In the genomic region with DNA sequence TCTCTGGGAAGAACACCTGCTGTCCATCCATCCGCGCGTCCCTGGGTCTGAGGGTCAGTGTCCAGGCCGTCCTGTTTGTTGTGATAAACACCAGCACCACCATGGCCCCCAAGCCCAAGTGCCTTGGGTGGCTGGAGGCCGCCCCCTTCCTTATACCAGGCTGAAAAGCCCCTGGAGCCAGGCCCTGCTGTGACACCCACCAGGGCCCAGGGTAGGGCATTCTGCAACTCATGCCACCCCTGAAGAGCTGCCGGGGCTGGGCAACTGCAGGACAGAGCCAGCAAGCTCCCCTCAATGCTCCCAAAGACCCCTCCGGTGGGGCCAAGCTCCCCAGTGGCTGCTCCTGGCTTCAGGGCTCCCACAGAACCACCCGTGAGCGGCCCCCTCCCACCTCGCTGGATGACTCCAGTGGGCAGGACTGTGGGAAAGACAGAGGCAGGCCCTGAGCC, we compare ENCODE assay signal across 20 cellular contexts. TPM values are rescaled to one million over a fixed set of nuclear protein-coding genes. Genes with fewer than 3 reads are reported as not detected.
DNase-seq lines count a peak whose midpoint lies in the region; ATAC-seq and TF ChIP-seq lines count a peak whose summit lies in the region.
"Had no signal": no experiment of that assay in that cellular context is flagged by ENCODE, and none has a peak within 500 bp of the region (broad histone marks: within the 10 kb centered on the region; RNA-seq: fewer than 3 reads in every experiment).

No MANE protein-coding gene starts in this region.

- ATAC-seq in left cardiac atrium (no peak), upper lobe of right lung (no peak)
- ATAC-seq: HCT116 had no signal

- H3K27me3 ChIP-seq in upper lobe of right lung = no peaks in the 10 kb centered on the region
- H3K27me3 ChIP-seq in PC-9 (ENCODE audit: insufficient read depth, low read depth) = peaks cover 13% of the 10 kb centered on the region; the same call in 1 of the 2 replicates
- H3K27me3 ChIP-seq: SJSA1 had no signal

- H3K36me3 Mint-ChIP-seq in nephron progenitor cell (ENCODE audit: low read depth) = no peaks in the 10 kb centered on the region
- H3K36me3 Mint-ChIP-seq in activated naive CD4-positive, alpha-beta T cell treated with anti-CD3 and anti-CD28 coated beads, Interleukin-2, amount 10 ng/mL, durations not matched to agents 7 days and 5 days = no peaks in the 10 kb centered on the region

- no peaks in the 10 kb centered on the region for H3K9me2 ChIP-seq in PC-9 (ENCODE audit: insufficient read depth)

- no peak for TF ChIP-seq CTCF in nephron progenitor cell (IDR thresholded peaks at IDR 0.05)
- TF ChIP-seq CTCF in upper lobe of right lung (IDR thresholded peaks at IDR 0.05) = no peak
- TF ChIP-seq CTCF in PC-9 (conservative IDR thresholded peaks at IDR 0.05) = no peak

- DNase-seq in cardiac septum (ENCODE audit: low spot score) (peak; percentile 68), left cardiac atrium (no peak), nephron progenitor cell (peak; percentile 1), upper lobe of right lung (peak; percentile 58), PC-9 (no peak), OCI-M2 (lab: John Stamatoyannopoulos, UW; ENCODE audit: unreplicated experiment) (no peak)
- no peak for DNase-seq in activated naive CD4-positive, alpha-beta T cell treated with anti-CD3 and anti-CD28 coated beads, Interleukin-2, amount 10 ng/mL, durations not matched to agents 7 days and 5 days
- DNase-seq: C1 segment of cervical spinal cord, KBM-7, NCI-H1105 treated with DMSO at 0.1 percent for 48 hours, NCI-H1694 treated with DMSO at 0.1 percent for 48 hours, NCI-H2107, NCI-H510A, NCI-H748 treated with DMSO at 0.1 percent for 48 hours, OCI-M1 had no signal

- no peak overlapping the region for H3K4me3 Mint-ChIP-seq in nephron progenitor cell
- no peak overlapping the region for H3K4me3 Mint-ChIP-seq in activated naive CD4-positive, alpha-beta T cell treated with anti-CD3 and anti-CD28 coated beads, Interleukin-2, amount 10 ng/mL, durations not matched to agents 7 days and 5 days
- H3K4me3 Mint-ChIP-seq: GM23338 had no signal

- H3K27me3 Mint-ChIP-seq in nephron progenitor cell (ENCODE audit: low read depth, poor library complexity) = peaks cover 8% of the 10 kb centered on the region
- H3K27me3 Mint-ChIP-seq in activated naive CD4-positive, alpha-beta T cell treated with anti-CD3 and anti-CD28 coated beads, Interleukin-2, amount 10 ng/mL, durations not matched to agents 7 days and 5 days = peaks cover 8% of the 10 kb centered on the region

- peaks cover 11% of the 10 kb centered on the region for H3K4me1 ChIP-seq in upper lobe of right lung
- H3K4me1 ChIP-seq in PC-9 (replicated peaks; ENCODE audit: insufficient read depth) = no peaks in the 10 kb centered on the region

- intact Hi-C loops in cardiac septum (cut with DNase I) (no loop called here), left cardiac atrium (cut with DNase I) (no loop called here), upper lobe of right lung (cut with DNase I) (no loop called here), PC-9 (cut with micrococcal nuclease; ENCODE audit: unreplicated experiment) (no loop called here)

- no peak overlapping the region for H2AFZ ChIP-seq in PC-9
- H2AFZ ChIP-seq: GM23338 had no signal

- no peak overlapping the region for H3K27ac ChIP-seq in upper lobe of right lung
- H3K27ac ChIP-seq in PC-9 = no peak overlapping the region
- H3K27ac ChIP-seq: RWPE1, SJSA1 had no signal

- no peaks in the 10 kb centered on the region for H3F3A ChIP-seq in PC-9 (ENCODE audit: insufficient read depth, low read depth)

- TF ChIP-seq RAD21 in Ishikawa (IDR thresholded peaks at IDR 0.05; ENCODE audit: low read depth) = no peak

- POLR2A ChIA-PET in PC-9 (lab: Charles Lee; ENCODE audit: unreplicated experiment) = interaction anchor here (0.7 kb wide), 1 partner anchor 765 kb away, joined by 4 read pairs; no protein-coding TSS in a partner anchor

- peaks cover 11% of the 10 kb centered on the region for H3K4me1 Mint-ChIP-seq in nephron progenitor cell
- H3K4me1 Mint-ChIP-seq in activated naive CD4-positive, alpha-beta T cell treated with anti-CD3 and anti-CD28 coated beads, Interleukin-2, amount 10 ng/mL, durations not matched to agents 7 days and 5 days = peaks cover 4% of the 10 kb centered on the region
- H3K4me1 Mint-ChIP-seq: GM23338 had no signal

- H3K36me3 ChIP-seq in upper lobe of right lung (no peaks in the 10 kb centered on the region), PC-9 (ENCODE audit: low read depth) (no peaks in the 10 kb centered on the region)
- H3K36me3 ChIP-seq: SJSA1 had no signal

- no peaks in the 10 kb centered on the region for H3K79me2 ChIP-seq in PC-9 (ENCODE audit: low read depth)

- H3K4me2 ChIP-seq in PC-9 = no peak overlapping the region
- H3K4me2 ChIP-seq: GM23338 had no signal

- H4K20me1 ChIP-seq in PC-9 (ENCODE audit: insufficient read depth) = no peaks in the 10 kb centered on the region

- H3K27ac Mint-ChIP-seq in nephron progenitor cell = no peak overlapping the region
- H3K27ac Mint-ChIP-seq in activated naive CD4-positive, alpha-beta T cell treated with anti-CD3 and anti-CD28 coated beads, Interleukin-2, amount 10 ng/mL, durations not matched to agents 7 days and 5 days = no peak overlapping the region
- H3K27ac Mint-ChIP-seq: GM23338 had no signal

- no TSS peak for BruUV-seq in PC-9 (replicated peaks; lab: Mats Ljungman, UMichigan)

- CTCF ChIA-PET in activated naive CD4-positive, alpha-beta T cell treated with anti-CD3 and anti-CD28 coated beads, Interleukin-2, amount 10 ng/mL, durations not matched to agents 7 days and 5 days (lab: Charles Lee) = no interaction called here
- CTCF ChIA-PET in PC-9 (lab: Charles Lee) = no interaction called here

- no peak for TF ChIP-seq EP300 in Ishikawa (IDR thresholded peaks at IDR 0.05; ENCODE audit: borderline replicate concordance)

- H3K9me3 Mint-ChIP-seq in nephron progenitor cell = peaks cover 8% of the 10 kb centered on the region
- no peaks in the 10 kb centered on the region for H3K9me3 Mint-ChIP-seq in activated naive CD4-positive, alpha-beta T cell treated with anti-CD3 and anti-CD28 coated beads, Interleukin-2, amount 10 ng/mL, durations not matched to agents 7 days and 5 days
- H3K9me3 Mint-ChIP-seq: GM23338 had no signal

- H3K4me3 ChIP-seq in upper lobe of right lung (no peak overlapping the region), PC-9 (no peak overlapping the region)
- H3K4me3 ChIP-seq: GM23338, SJSA1 had no signal

- H3K9me3 ChIP-seq in upper lobe of right lung (no peaks in the 10 kb centered on the region), PC-9 (ENCODE audit: insufficient read depth, low read depth) (no peaks in the 10 kb centered on the region)
- H3K9me3 ChIP-seq: SJSA1 had no signal

TF ChIP-seq in Ishikawa, 13 proteins besides CTCF, POLR2A, EP300 and RAD21:
- TF ChIP-seq CREB1 (IDR thresholded peaks at IDR 0.05; ENCODE audit: low read depth) (no peak), ZBTB7A (IDR thresholded peaks at IDR 0.05; ENCODE audit: low read depth) (peak; percentile 52; the same call in 1 of the 2 replicates)

RNA-seq across cellular contexts. Expression of gene SNED1, which starts 31.9 kb away (rescaled TPM):
- 9.7 TPM for total RNA-seq in cardiac septum
- 10 to 100 TPM; 12.2 to 31.9 TPM for total RNA-seq in left cardiac atrium
- total RNA-seq in upper lobe of right lung = 38.4 TPM
- 2.8 and 9.6 TPM in 2 replicates for total RNA-seq in PC-9 (2021)

Comparison
In these comparisons a context has a peak if more than half of its experiments do, and no peak if none do; other contexts are left out.
1. DNase-seq: peak in cardiac septum (single experiment), nephron progenitor cell (single experiment) and upper lobe of right lung (single experiment); none in left cardiac atrium (single experiment), activated naive CD4-positive, alpha-beta T cell treated with anti-CD3 and anti-CD28 coated beads, Interleukin-2, amount 10 ng/mL, durations not matched to agents 7 days and 5 days (single experiment), PC-9 (0 of 2) and OCI-M2 (single experiment).